ENCODE assay signal across 30 cellular contexts in genomic region chr16:17972460-17972943, GRCh38.
A peak's percentile ranks its signal among the peaks of the same experiment; 100 is the strongest.
DNase-seq lines count a peak whose midpoint lies in the region; ATAC-seq, FAIRE-seq and TF ChIP-seq lines count a peak whose summit lies in the region.
"Had no signal": no experiment of that assay in that cellular context is flagged by ENCODE, and none has a peak within 500 bp of the region (broad histone marks: within the 10 kb centered on the region; RNA-seq: fewer than 3 reads in every experiment).

No MANE protein-coding gene starts in this region.

- H3K27ac ChIP-seq in kidney (ENCODE audit: low read depth in 2 of 2, low read length in 2 of 2): no peak overlapping the region
- H3K27ac ChIP-seq: SK-N-MC, testis had no signal

- H3K36me3 ChIP-seq in kidney (ENCODE audit: control insufficient read depth in 1 of 2, insufficient read depth in 2 of 2, low read length in 2 of 2): no peaks in the 10 kb centered on the region
- H3K36me3 ChIP-seq: adrenal gland, HAP-1 had no signal

- DNase-seq in AG20443 (ENCODE audit: low spot score) (peak; percentile 34), NCI-H524 treated with DMSO at 0.1 percent for 48 hours (lab: John Stamatoyannopoulos, UW) (peak; percentile 75), kidney (peak; percentile 76), sciatic nerve (ENCODE audit: low spot score) (no peak), SKM-1 treated with dmso at 0.1 percent for 144 hours (lab: John Stamatoyannopoulos, UW; ENCODE audit: unreplicated experiment) (no peak)
- DNase-seq: activated CD4-positive, alpha-beta memory T cell treated with anti-CD3 and anti-CD28 coated beads, Interleukin-2, amount 10 ng/mL, durations not matched to agents 7 days and 5 days; activated CD4-positive, alpha-beta T cell treated with anti-CD3 and anti-CD28 coated beads for 1 hour; activated CD8-positive, alpha-beta memory T cell treated with anti-CD3 and anti-CD28 coated beads, Interleukin-2, amount 50 U/mL, for 4 hours; activated naive CD4-positive, alpha-beta T cell treated with anti-CD3 and anti-CD28 coated beads for 36 hours; CD8-positive, alpha-beta T cell; foreskin fibroblast; Karpas-422; NCI-H1417 treated with DMSO at 0.1 percent for 48 hours; NCI-H2081; NCI-H748 treated with DMSO at 0.1 percent for 48 hours; stimulated activated CD4-positive, alpha-beta T cell treated with anti-CD3 and anti-CD28 coated beads, Interleukin-1b, Interleukin-23, amount 100 ng/mL, for 48 hours; stimulated activated naive CD4-positive, alpha-beta T cell treated with Interleukin-2 at 50 U/mL for 16 hours; T-helper 17 cell; testis had no signal

- peaks cover 0 to 2% of the 10 kb centered on the region in 2 donors for H3K4me1 ChIP-seq in kidney (ENCODE audit: control insufficient read depth in 1 of 2, insufficient read depth in 1 of 2, low read depth in 1 of 2, low read length in 2 of 2)
- H3K4me1 ChIP-seq: adrenal gland, body of pancreas, HAP-1 had no signal

- no peak overlapping the region for H3K9ac ChIP-seq in kidney (ENCODE audit: low read length in 2 of 2)

- H3K4me3 ChIP-seq in kidney (ENCODE audit: low read length in 2 of 2): no peak overlapping the region
- H3K4me3 ChIP-seq: adrenal gland, body of pancreas, GM12878, HAP-1, SK-N-MC, smooth muscle cell, testis had no signal

- FAIRE-seq in kidney (lab: Jason Lieb, UNC): no peak
- FAIRE-seq: GM12878, HepG2 had no signal

- TF ChIP-seq CTCF in kidney (IDR thresholded peaks at IDR 0.05; ENCODE audit: borderline replicate concordance, extremely low read depth, insufficient read depth): no peak

- peak; percentile 54 for ATAC-seq in sciatic nerve
- ATAC-seq in HG02840 (IDR thresholded peaks at IDR 0.05; ENCODE audit: low FRiP score, unreplicated experiment): no peak
- ATAC-seq in GM21526 (IDR thresholded peaks at IDR 0.05; ENCODE audit: low FRiP score, unreplicated experiment): no peak
- ATAC-seq in GM19397 (IDR thresholded peaks at IDR 0.05; ENCODE audit: unreplicated experiment): no peak
- ATAC-seq: body of pancreas; CD8-positive, alpha-beta T cell; esophagus mucosa; GM12878; HepG2; T-helper 17 cell had no signal

- intact Hi-C loops in kidney (cut with DNase I) (no loop called here), sciatic nerve (cut with DNase I) (no loop called here)

- H3K9me3 ChIP-seq in kidney (ENCODE audit: control insufficient read depth in 1 of 2, low read length in 2 of 2): peaks cover 0 to 3% of the 10 kb centered on the region in 2 donors
- H3K9me3 ChIP-seq: adrenal gland, body of pancreas, HAP-1, testis had no signal

Comparison
In these comparisons a context has a peak if more than half of its experiments do, and no peak if none do; other contexts are left out.
1. DNase-seq: peak in AG20443 (single experiment), NCI-H524 treated with DMSO at 0.1 percent for 48 hours (single experiment) and kidney (single experiment); none in sciatic nerve (single experiment) and SKM-1 treated with dmso at 0.1 percent for 144 hours (single experiment).